29 cellular contexts compared by ENCODE assay signal in genomic region chr17:37079735-37080134, GRCh38.
A peak's percentile ranks its signal among the peaks of the same experiment; 100 is the strongest.
DNase-seq lines count a peak whose midpoint lies in the region; ATAC-seq, FAIRE-seq and TF ChIP-seq lines count a peak whose summit lies in the region.
"Had no signal": no experiment of that assay in that cellular context is flagged by ENCODE, and none has a peak within 500 bp of the region (broad histone marks: within the 10 kb centered on the region; RNA-seq: fewer than 3 reads in every experiment).

No MANE protein-coding gene starts in this region.

- in situ Hi-C loops in mammary epithelial cell (cut with MboI; ENCODE audit: low sequenced_read_pairs in 2 of 2): no loop called here

- H3K27me3 ChIP-seq in mammary epithelial cell (ENCODE audit: insufficient read depth, low read length): no peaks in the 10 kb centered on the region

- no TSS peak for BruUV-seq in mammary epithelial cell (replicated peaks; lab: Mats Ljungman, UMichigan)

- H3K79me2 ChIP-seq in mammary epithelial cell (ENCODE audit: insufficient read depth, low read length): no peaks in the 10 kb centered on the region

- no CpG with 5 or more reads among the region's 1 CpG for WGBS in mammary epithelial cell (ENCODE audit: low coverage, missing lambda C conversion rate)

- no peak overlapping the region for H3K9ac ChIP-seq in mammary epithelial cell (ENCODE audit: insufficient read depth, low read length)

- no peak overlapping the region for H3K4me3 ChIP-seq in AG10803 (ENCODE audit: low read length)
- H3K4me3 ChIP-seq in mammary epithelial cell (replicated peaks in 1 of 3; ENCODE audit: insufficient read depth in 1 of 3, low read depth in 2 of 3, low read length in 3 of 3): no peak overlapping the region
- H3K4me3 ChIP-seq: K562, skin epidermis had no signal

- peaks cover 1% of the 10 kb centered on the region for H3K36me3 ChIP-seq in mammary epithelial cell (ENCODE audit: insufficient read depth, low read length)

- TF ChIP-seq CTCF in AG10803 (conservative IDR thresholded peaks at IDR 0.05; ENCODE audit: low read length) (no peak), mammary epithelial cell (conservative IDR thresholded peaks at IDR 0.05 in 1 of 2, IDR thresholded peaks at IDR 0.05 in 1 of 2; ENCODE audit: extremely low read depth in 1 of 2, insufficient read depth in 1 of 2, low read depth in 1 of 2, low read length in 2 of 2) (no peak)

- DNase-seq in AG10803 (ENCODE audit: low read depth): peak; percentile 73
- DNase-seq in LHCN-M2 (ENCODE audit: low read depth): peak; percentile 38
- DNase-seq in mammary epithelial cell: peak; percentile 48
- DNase-seq in left lobe of liver (ENCODE audit: low spot score): no peak
- no peak for DNase-seq in NCI-H2196 (lab: John Stamatoyannopoulos, UW; ENCODE audit: unreplicated experiment)
- no peak for DNase-seq in frontal cortex (ENCODE audit: low spot score in 2 of 2)
- DNase-seq: activated CD4-positive, alpha-beta T cell treated with anti-CD3 and anti-CD28 coated beads for 48 hours; activated CD8-positive, alpha-beta memory T cell treated with anti-CD3 and anti-CD28 coated beads, Interleukin-2, amount 10 ng/mL, durations not matched to agents 7 days and 5 days; CD4-positive, CD25-positive, alpha-beta regulatory T cell; cortex of kidney; DMS153; GF-D8; left colon; NCI-H1092 treated with DMSO at 0.1 percent for 48 hours; NCI-H510A treated with DMSO at 0.1 percent for 48 hours; NK-92 treated with Interleukin-12 subunit alpha and Interleukin-12 subunit beta, amount 100 ng/mL, for 24 hours; posterior cingulate gyrus; stimulated activated CD4-positive, alpha-beta T cell treated with anti-CD3 and anti-CD28 coated beads, Interleukin-2, amount 100 ng/mL, for 24 hours; stimulated activated naive CD4-positive, alpha-beta T cell; SW 1271 had no signal

- ATAC-seq in left lobe of liver (peak; percentile 30), HG02642 (IDR thresholded peaks at IDR 0.05; ENCODE audit: poor library complexity, unreplicated experiment) (no peak), GM21529 (IDR thresholded peaks at IDR 0.05; ENCODE audit: unreplicated experiment) (no peak)
- ATAC-seq: activated CD8-positive, alpha-beta memory T cell treated with anti-CD3 and anti-CD28 coated beads, Interleukin-2, amount 10 ng/mL, durations not matched to agents 7 days and 5 days; activated naive CD4-positive, alpha-beta T cell treated with anti-CD3 and anti-CD28 coated beads, Interleukin-2, amount 50 U/mL, for 72 hours; K562; left colon had no signal

- dilution Hi-C loops in mammary epithelial cell (cut with HindIII; ENCODE audit: low sequenced_read_pairs): no loop called here

- no peak for FAIRE-seq in frontal cortex (lab: Jason Lieb, UNC)
- FAIRE-seq: endometrium, GM12891, K562, TTC549 had no signal

- no peak overlapping the region for H3K4me2 ChIP-seq in mammary epithelial cell (ENCODE audit: insufficient read depth, low read depth, low read length)

- H3K4me1 ChIP-seq in mammary epithelial cell (ENCODE audit: insufficient read depth, low read length): no peaks in the 10 kb centered on the region

- H3K27ac ChIP-seq in mammary epithelial cell (ENCODE audit: insufficient read depth, low read depth, low read length): no peak overlapping the region
- H3K27ac ChIP-seq: RWPE1, skin epidermis had no signal

- H3K9me3 ChIP-seq in mammary epithelial cell (replicated peaks; ENCODE audit: insufficient read depth, low read length): no peaks in the 10 kb centered on the region

- intact Hi-C loops in mammary epithelial cell (cut with micrococcal nuclease): no loop called here

- CTCF ChIA-PET in mammary epithelial cell (lab: Charles Lee; ENCODE audit: low non-redundant PET): no interaction called here

- no peaks in the 10 kb centered on the region for H4K20me1 ChIP-seq in mammary epithelial cell (ENCODE audit: insufficient read depth, low read length)

- H2AFZ ChIP-seq in mammary epithelial cell (ENCODE audit: low read depth, low read length): no peak overlapping the region

Comparison
In these comparisons a context has a peak if more than half of its experiments do, and no peak if none do; other contexts are left out.
1. DNase-seq: peak in AG10803 (single experiment), LHCN-M2 (single experiment) and mammary epithelial cell (single experiment); none in left lobe of liver (single experiment), NCI-H2196 (single experiment) and frontal cortex (0 of 2).